ENCODE assay signal across 7 cellular contexts in genomic region chr14:100524933-100525243, GRCh38.
DNase-seq lines count a peak whose midpoint lies in the region; ATAC-seq and TF ChIP-seq lines count a peak whose summit lies in the region.

No MANE protein-coding gene starts in this region.

- H3K4me1 Mint-ChIP-seq in nephron progenitor cell: peaks cover 35% of the 10 kb centered on the region

- no peak overlapping the region for H3K4me3 ChIP-seq in Loucy (ENCODE audit: low read length, poor library complexity, severe bottlenecking)
- H3K4me3 ChIP-seq in body of pancreas: no peak overlapping the region

- no peak overlapping the region for H3K4me2 ChIP-seq in Loucy (ENCODE audit: low read depth, low read length, poor library complexity, severe bottlenecking)

- TF ChIP-seq CTCF in GM10266 (IDR thresholded peaks at IDR 0.05; ENCODE audit: control insufficient read depth, insufficient read depth, low read depth, missing control alignments) (peak; percentile 42), Loucy (conservative IDR thresholded peaks at IDR 0.05; ENCODE audit: low read length) (peak; percentile 39; the same call in 1 of the 2 replicates), body of pancreas (IDR thresholded peaks at IDR 0.05) (peak; percentile 45 to 86 (median 62)), nephron progenitor cell (IDR thresholded peaks at IDR 0.05) (peak; percentile 59)

- H3K27me3 ChIP-seq in Loucy (ENCODE audit: insufficient read depth, low read length, poor library complexity, severe bottlenecking): no peaks in the 10 kb centered on the region
- no peaks in the 10 kb centered on the region for H3K27me3 ChIP-seq in body of pancreas

- no peaks in the 10 kb centered on the region for H3K9me3 Mint-ChIP-seq in nephron progenitor cell

- no peak overlapping the region for H3K9ac ChIP-seq in Loucy (ENCODE audit: low read depth, low read length, poor library complexity, severe bottlenecking)

- H3K27me3 Mint-ChIP-seq in nephron progenitor cell (ENCODE audit: low read depth, poor library complexity): no peaks in the 10 kb centered on the region

- peaks cover 8% of the 10 kb centered on the region; the same call in 1 of the 2 replicates for H3K36me3 ChIP-seq in Loucy (ENCODE audit: insufficient read depth, low read length)
- H3K36me3 ChIP-seq in body of pancreas (replicated peaks in 1 of 2; ENCODE audit: insufficient read depth in 1 of 2, low read depth in 2 of 2): peaks cover 0 to 4% of the 10 kb centered on the region in 2 donors

- TF ChIP-seq POLR2A in body of pancreas (IDR thresholded peaks at IDR 0.05): no peak

- no peaks in the 10 kb centered on the region for H4K20me1 ChIP-seq in Loucy (ENCODE audit: insufficient read depth, low read length, poor library complexity, severe bottlenecking)

- ATAC-seq in body of pancreas (peak; percentile 80), HG03521 (IDR thresholded peaks at IDR 0.05; ENCODE audit: unreplicated experiment) (no peak), HG03045 (IDR thresholded peaks at IDR 0.05; ENCODE audit: unreplicated experiment) (no peak)

- no peaks in the 10 kb centered on the region for H3K9me2 ChIP-seq in Loucy (replicated peaks; ENCODE audit: low read depth, low read length)

- no peaks in the 10 kb centered on the region for H3K9me3 ChIP-seq in Loucy (ENCODE audit: insufficient read depth, low read depth, low read length)
- H3K9me3 ChIP-seq in body of pancreas: no peaks in the 10 kb centered on the region

- no peaks in the 10 kb centered on the region for H3K4me1 ChIP-seq in Loucy (ENCODE audit: insufficient read depth, low read length, poor library complexity, severe bottlenecking)
- H3K4me1 ChIP-seq in body of pancreas: peaks cover 5% of the 10 kb centered on the region

- H3K4me3 Mint-ChIP-seq in nephron progenitor cell: no peak overlapping the region

- no peaks in the 10 kb centered on the region for H3K79me2 ChIP-seq in Loucy (ENCODE audit: insufficient read depth, low read length)

- H3K36me3 Mint-ChIP-seq in nephron progenitor cell (ENCODE audit: low read depth): no peaks in the 10 kb centered on the region

- no peak overlapping the region for H3K27ac ChIP-seq in body of pancreas

- DNase-seq in GM10266 (ENCODE audit: extremely low spot score): peak; percentile 31
- peak; percentile 62 to 87 (median 76) for DNase-seq in body of pancreas
- peak; percentile 62 for DNase-seq in nephron progenitor cell
- DNase-seq in AG08395 (ENCODE audit: low spot score): no peak

- no peak overlapping the region for H3K27ac Mint-ChIP-seq in nephron progenitor cell

- H3F3A ChIP-seq in Loucy (ENCODE audit: low read depth): no peaks in the 10 kb centered on the region

- intact Hi-C loops in body of pancreas (cut with DNase I): loop anchor here (10.0 kb wide), 1 partner anchor 120 kb away; no protein-coding TSS in a partner anchor

- H2AFZ ChIP-seq in Loucy (ENCODE audit: low read length): no peak overlapping the region

- WGBS in body of pancreas, 2 donors: 22 to 57% methylated on average over 6 to 8 of the region's 8 CpGs
